13 cellular contexts compared by ENCODE assay signal in genomic region chr12:89935850-89936249, GRCh38.
DNase-seq lines count a peak whose midpoint lies in the region; ATAC-seq and TF ChIP-seq lines count a peak whose summit lies in the region.
"Had no signal": no experiment of that assay in that cellular context is flagged by ENCODE, and none has a peak within 500 bp of the region (broad histone marks: within the 10 kb centered on the region; RNA-seq: fewer than 3 reads in every experiment).

No MANE protein-coding gene starts in this region.

- H3K4me3 Mint-ChIP-seq in activated T-cell treated with anti-CD3 and anti-CD28 coated beads, Interleukin-2, amount 50 U/mL, for 72 hours, result peak overlapping the region in 1 of 2 donors; percentile 49
- peak overlapping the region in 1 of 2 donors; percentile 19 for H3K4me3 Mint-ChIP-seq in stimulated activated naive B cell treated with anti-CD40 and anti-IgM and Interleukin-4, amounts not matched to agents 10 μg/mL and 1 μg/mL and 100 μg/mL, for 72 hours

- intact Hi-C loops in psoas muscle (cut with DNase I), result no loop called here
- intact Hi-C loops in spleen (cut with DNase I; ENCODE audit: low total_unique reads), result no loop called here

- no peak overlapping the region for H3K27ac ChIP-seq in psoas muscle
- H3K27ac ChIP-seq in spleen, result peak overlapping the region in 1 of 8 donors; percentile 14
- H3K27ac ChIP-seq: gastroesophageal sphincter, SJCRH30 had no signal

- ATAC-seq in activated T-cell treated with anti-CD3 and anti-CD28 coated beads, Interleukin-2, amount 50 U/mL, for 72 hours (replicated peaks in 1 of 2), result peak; percentile 75 to 88
- peak; percentile 87 for ATAC-seq in GM21723 (IDR thresholded peaks at IDR 0.05; ENCODE audit: unreplicated experiment)
- peak; percentile 65 for ATAC-seq in HG03439 (IDR thresholded peaks at IDR 0.05; ENCODE audit: unreplicated experiment)
- ATAC-seq in stimulated activated naive B cell treated with anti-CD40 and anti-IgM and Interleukin-4, amounts not matched to agents 10 μg/mL and 1 μg/mL and 100 μg/mL, for 72 hours (replicated peaks), result peak; percentile 93 to 96
- ATAC-seq in psoas muscle, result no peak
- ATAC-seq: gastroesophageal sphincter had no signal

- H3K9me3 ChIP-seq in psoas muscle, result no peaks in the 10 kb centered on the region
- no peaks in the 10 kb centered on the region for H3K9me3 ChIP-seq in spleen
- H3K9me3 ChIP-seq: gastroesophageal sphincter, SJCRH30 had no signal

- WGBS in psoas muscle, 3 donors, result 87 to 93% (median 87%) methylated on average over 6 of the region's 6 CpGs
- WGBS in spleen, 5 donors, result 63 to 78% (median 69%) methylated on average over 6 of the region's 6 CpGs

- H3K4me1 ChIP-seq in psoas muscle, result no peaks in the 10 kb centered on the region
- peaks cover 0 to 15% (median 5%) of the 10 kb centered on the region in 6 donors for H3K4me1 ChIP-seq in spleen

- no peak for TF ChIP-seq POLR2A in spleen (IDR thresholded peaks at IDR 0.05)

- H3K36me3 ChIP-seq in psoas muscle (ENCODE audit: insufficient read depth in 1 of 2, low read depth in 1 of 2), result no peaks in the 10 kb centered on the region
- H3K36me3 ChIP-seq in spleen, result no peaks in the 10 kb centered on the region
- H3K36me3 ChIP-seq: gastroesophageal sphincter, SJCRH30 had no signal

- peaks cover 0 to 2% of the 10 kb centered on the region in 2 donors for H3K36me3 Mint-ChIP-seq in activated T-cell treated with anti-CD3 and anti-CD28 coated beads, Interleukin-2, amount 50 U/mL, for 72 hours (ENCODE audit: insufficient read depth in 2 of 2)
- peaks cover 18 to 26% of the 10 kb centered on the region in 2 donors for H3K36me3 Mint-ChIP-seq in stimulated activated naive B cell treated with anti-CD40 and anti-IgM and Interleukin-4, amounts not matched to agents 10 μg/mL and 1 μg/mL and 100 μg/mL, for 72 hours

- no peak overlapping the region for H3K4me3 ChIP-seq in psoas muscle
- no peak overlapping the region for H3K4me3 ChIP-seq in spleen
- H3K4me3 ChIP-seq: gastroesophageal sphincter, SJCRH30, smooth muscle cell had no signal

- peaks cover 23% of the 10 kb centered on the region for H3K4me1 Mint-ChIP-seq in activated T-cell treated with anti-CD3 and anti-CD28 coated beads, Interleukin-2, amount 50 U/mL, for 72 hours (ENCODE audit: low read depth)
- peaks cover 41 to 75% of the 10 kb centered on the region in 2 donors for H3K4me1 Mint-ChIP-seq in stimulated activated naive B cell treated with anti-CD40 and anti-IgM and Interleukin-4, amounts not matched to agents 10 μg/mL and 1 μg/mL and 100 μg/mL, for 72 hours

- H3K9me3 Mint-ChIP-seq in activated T-cell treated with anti-CD3 and anti-CD28 coated beads, Interleukin-2, amount 50 U/mL, for 72 hours, result peaks cover 0 to 2% of the 10 kb centered on the region in 2 donors
- peaks cover 6 to 7% of the 10 kb centered on the region in 2 donors for H3K9me3 Mint-ChIP-seq in stimulated activated naive B cell treated with anti-CD40 and anti-IgM and Interleukin-4, amounts not matched to agents 10 μg/mL and 1 μg/mL and 100 μg/mL, for 72 hours

- H3K27me3 ChIP-seq in psoas muscle (ENCODE audit: insufficient read depth in 3 of 3, low read length in 2 of 3) (no peaks in the 10 kb centered on the region), spleen (replicated peaks in 1 of 7) (no peaks in the 10 kb centered on the region)
- H3K27me3 ChIP-seq: gastroesophageal sphincter, SJCRH30 had no signal

- H3K27me3 Mint-ChIP-seq in activated T-cell treated with anti-CD3 and anti-CD28 coated beads, Interleukin-2, amount 50 U/mL, for 72 hours (ENCODE audit: low read depth), result no peaks in the 10 kb centered on the region
- H3K27me3 Mint-ChIP-seq in stimulated activated naive B cell treated with anti-CD40 and anti-IgM and Interleukin-4, amounts not matched to agents 10 μg/mL and 1 μg/mL and 100 μg/mL, for 72 hours, result no peaks in the 10 kb centered on the region

- peak overlapping the region; percentile 89 for H3K27ac Mint-ChIP-seq in activated T-cell treated with anti-CD3 and anti-CD28 coated beads, Interleukin-2, amount 50 U/mL, for 72 hours
- H3K27ac Mint-ChIP-seq in stimulated activated naive B cell treated with anti-CD40 and anti-IgM and Interleukin-4, amounts not matched to agents 10 μg/mL and 1 μg/mL and 100 μg/mL, for 72 hours, result peak overlapping the region; percentile 90

- no peak for TF ChIP-seq CTCF in psoas muscle (IDR thresholded peaks at IDR 0.05)
- TF ChIP-seq CTCF in spleen (IDR thresholded peaks at IDR 0.05 in 8 of 11, conservative IDR thresholded peaks at IDR 0.05 in 3 of 11), result no peak

- no peak for DNase-seq in activated T-cell treated with anti-CD3 and anti-CD28 coated beads, Interleukin-2, amount 50 U/mL, for 72 hours
- DNase-seq in activated T-cell treated with anti-CD3 and anti-CD28 coated beads, Interleukin-2, amount 50 U/mL, for 1 hour, result no peak
- DNase-seq in stimulated activated naive B cell treated with anti-CD40 and anti-IgM and Interleukin-4, amounts not matched to agents 10 μg/mL and 1 μg/mL and 100 μg/mL, for 72 hours, result no peak
- DNase-seq in NCI-H526 treated with DMSO at 0.1 percent for 48 hours (lab: John Stamatoyannopoulos, UW) (no peak), psoas muscle (no peak), spleen (no peak)
- DNase-seq: NCI-H2171; stimulated activated naive CD4-positive, alpha-beta T cell had no signal

Comparison
In these comparisons a context has a peak if more than half of its experiments do, and no peak if none do; other contexts are left out.
1. ATAC-seq: peak in activated T-cell treated with anti-CD3 and anti-CD28 coated beads, Interleukin-2, amount 50 U/mL, for 72 hours (2 of 2), GM21723 (single experiment), HG03439 (single experiment) and stimulated activated naive B cell treated with anti-CD40 and anti-IgM and Interleukin-4, amounts not matched to agents 10 μg/mL and 1 μg/mL and 100 μg/mL, for 72 hours (2 of 2); none in psoas muscle (0 of 4).